In the genomic region with DNA sequence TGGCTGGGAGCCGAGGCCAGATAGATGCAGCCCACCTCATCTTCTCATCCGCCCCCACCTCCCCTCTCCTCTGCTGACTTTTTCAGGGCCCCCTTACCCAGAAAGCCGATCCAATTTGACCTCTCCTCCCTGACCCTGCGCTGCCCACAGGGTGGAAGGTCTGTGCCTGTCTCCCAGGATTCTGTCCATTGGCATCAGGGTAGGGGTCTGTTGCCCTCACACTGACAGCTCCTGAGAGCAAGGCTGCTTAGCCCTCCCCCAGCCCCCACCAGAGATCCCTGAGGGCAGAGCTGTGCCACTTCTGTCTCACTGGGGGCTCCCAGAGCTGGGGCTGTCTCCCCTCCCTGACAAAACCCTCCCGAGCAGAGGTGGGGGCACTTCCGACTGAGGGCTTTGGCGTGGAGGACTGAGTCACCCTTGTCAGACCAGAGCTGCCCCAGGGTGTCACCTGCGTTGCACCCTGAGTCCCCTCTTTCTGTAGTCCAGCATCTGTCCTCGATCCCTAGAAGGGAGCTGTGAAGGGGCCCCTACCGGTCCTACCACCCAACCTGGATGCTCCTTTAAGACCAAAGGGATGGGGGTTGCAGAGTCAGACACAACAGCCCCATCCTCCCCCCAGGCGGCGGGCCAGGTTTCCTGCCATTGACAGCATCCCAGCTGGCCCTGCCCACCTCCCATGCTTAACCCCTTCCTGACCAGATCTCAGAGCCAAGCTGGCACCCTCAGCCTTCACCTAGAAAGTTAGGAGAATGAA, we compare ENCODE assay signal across 10 cellular contexts. TPM values are rescaled to one million over a fixed set of nuclear protein-coding genes. Genes with fewer than 3 reads are reported as not detected.
DNase-seq lines count a peak whose midpoint lies in the region; ATAC-seq and TF ChIP-seq lines count a peak whose summit lies in the region.
"Had no signal": no experiment of that assay in that cellular context is flagged by ENCODE, and none has a peak within 500 bp of the region (broad histone marks: within the 10 kb centered on the region; RNA-seq: fewer than 3 reads in every experiment).

No MANE protein-coding gene starts in this region.

- H3K27me3 Mint-ChIP-seq in neural progenitor cell (ENCODE audit: insufficient read depth, low read depth): peaks cover 16% of the 10 kb centered on the region
- H3K27me3 Mint-ChIP-seq in stimulated activated memory B cell treated with anti-CD40 and anti-IgM and Interleukin-4, amounts not matched to agents 10 μg/mL and 1 μg/mL and 100 μg/mL, for 72 hours: peaks cover 60% of the 10 kb centered on the region
- H3K27me3 Mint-ChIP-seq in immature natural killer cell (ENCODE audit: low read depth in 3 of 3): peaks cover 14 to 18% (median 17%) of the 10 kb centered on the region in 3 donors

- H3K4me3 ChIP-seq in neural progenitor cell: peak overlapping the region; percentile 38

- H2AFZ ChIP-seq in neural progenitor cell (replicated peaks): no peak overlapping the region

- H3K27ac ChIP-seq in neural progenitor cell: no peak overlapping the region

- DNase-seq in COR-L47 (lab: John Stamatoyannopoulos, UW) (peak; percentile 58), NCI-H2171 treated with DMSO at 0.1 percent for 48 hours (lab: John Stamatoyannopoulos, UW) (peak; percentile 16), glomerular visceral epithelial cell (ENCODE audit: extremely low spot score) (peak; percentile 18), neural progenitor cell (ENCODE audit: low spot score) (no peak), immature natural killer cell (no peak), NCI-H524 (lab: John Stamatoyannopoulos, UW) (no peak), hepatic stellate cell (ENCODE audit: low spot score) (no peak)

- no peaks in the 10 kb centered on the region for H3K9me3 ChIP-seq in neural progenitor cell (ENCODE audit: low read depth)

- H3K27ac Mint-ChIP-seq in neural progenitor cell (no peak overlapping the region), immature natural killer cell (no peak overlapping the region)
- H3K27ac Mint-ChIP-seq in stimulated activated memory B cell treated with anti-CD40 and anti-IgM and Interleukin-4, amounts not matched to agents 10 μg/mL and 1 μg/mL and 100 μg/mL, for 72 hours: no peak overlapping the region
- H3K27ac Mint-ChIP-seq: natural killer cell treated with Interleukin-12 subunit alpha and Interleukin-12 subunit beta and Interleukin-15 and Interleukin-18, amount 100 ng/mL, for 72 hours had no signal

- no peak overlapping the region for H3K4me3 Mint-ChIP-seq in neural progenitor cell
- no peak overlapping the region for H3K4me3 Mint-ChIP-seq in stimulated activated memory B cell treated with anti-CD40 and anti-IgM and Interleukin-4, amounts not matched to agents 10 μg/mL and 1 μg/mL and 100 μg/mL, for 72 hours
- no peak overlapping the region for H3K4me3 Mint-ChIP-seq in immature natural killer cell
- H3K4me3 Mint-ChIP-seq: natural killer cell treated with Interleukin-12 subunit alpha and Interleukin-12 subunit beta and Interleukin-15 and Interleukin-18, amount 100 ng/mL, for 72 hours had no signal

- H3K9me3 Mint-ChIP-seq in neural progenitor cell (no peaks in the 10 kb centered on the region), immature natural killer cell (peaks cover 0 to 2% (median 0%) of the 10 kb centered on the region in 6 donors)
- no peaks in the 10 kb centered on the region for H3K9me3 Mint-ChIP-seq in stimulated activated memory B cell treated with anti-CD40 and anti-IgM and Interleukin-4, amounts not matched to agents 10 μg/mL and 1 μg/mL and 100 μg/mL, for 72 hours
- H3K9me3 Mint-ChIP-seq: natural killer cell treated with Interleukin-12 subunit alpha and Interleukin-12 subunit beta and Interleukin-15 and Interleukin-18, amount 100 ng/mL, for 72 hours had no signal

- peak overlapping the region; percentile 87 for H3K4me2 ChIP-seq in neural progenitor cell

- H3K4me1 ChIP-seq in neural progenitor cell: peaks cover 62% of the 10 kb centered on the region

- H3K27me3 ChIP-seq in neural progenitor cell: peaks cover 95% of the 10 kb centered on the region

- no peak for TF ChIP-seq CTCF in neural progenitor cell (IDR thresholded peaks at IDR 0.05)

- no peak overlapping the region for H3K9ac ChIP-seq in neural progenitor cell

- H3K79me2 ChIP-seq in neural progenitor cell (ENCODE audit: low read depth): no peaks in the 10 kb centered on the region

- H3K36me3 Mint-ChIP-seq in neural progenitor cell (no peaks in the 10 kb centered on the region), immature natural killer cell (no peaks in the 10 kb centered on the region)
- H3K36me3 Mint-ChIP-seq in stimulated activated memory B cell treated with anti-CD40 and anti-IgM and Interleukin-4, amounts not matched to agents 10 μg/mL and 1 μg/mL and 100 μg/mL, for 72 hours: no peaks in the 10 kb centered on the region
- H3K36me3 Mint-ChIP-seq: natural killer cell treated with Interleukin-12 subunit alpha and Interleukin-12 subunit beta and Interleukin-15 and Interleukin-18, amount 100 ng/mL, for 72 hours had no signal

- peaks cover 32% of the 10 kb centered on the region for H3F3A ChIP-seq in neural progenitor cell (ENCODE audit: low read depth)

- H4K20me1 ChIP-seq in neural progenitor cell (ENCODE audit: low read depth): peaks cover 17% of the 10 kb centered on the region

- ATAC-seq in stimulated activated memory B cell treated with anti-CD40 and anti-IgM and Interleukin-4, amounts not matched to agents 10 μg/mL and 1 μg/mL and 100 μg/mL, for 72 hours: no peak

- no peaks in the 10 kb centered on the region for H3K36me3 ChIP-seq in neural progenitor cell

- H3K4me1 Mint-ChIP-seq in neural progenitor cell (peaks cover 61% of the 10 kb centered on the region), immature natural killer cell (peaks cover 0 to 2% of the 10 kb centered on the region in 2 donors)
- peaks cover 9% of the 10 kb centered on the region for H3K4me1 Mint-ChIP-seq in stimulated activated memory B cell treated with anti-CD40 and anti-IgM and Interleukin-4, amounts not matched to agents 10 μg/mL and 1 μg/mL and 100 μg/mL, for 72 hours

RNA-seq across cellular contexts. Expression of gene FAM110D, which starts 2.4 kb away (rescaled TPM):
- total RNA-seq in neural progenitor cell (ENCODE audit: low replicate concordance): 0.28 and 0.50 TPM in 2 replicates
- polyA plus RNA-seq in immature natural killer cell: not detected
- total RNA-seq: fibroblast of lung; natural killer cell treated with Interleukin-12 subunit alpha and Interleukin-12 subunit beta and Interleukin-15 and Interleukin-18, amount 100 ng/mL, for 72 hours had no signal
- polyA plus RNA-seq: fibroblast of lung had no signal

RNA-seq across cellular contexts. Expression of gene C1orf232, which starts 12.3 kb away (rescaled TPM):
- total RNA-seq in neural progenitor cell (ENCODE audit: low replicate concordance): not detected in 2 replicates
- not detected for polyA plus RNA-seq in immature natural killer cell
- total RNA-seq: fibroblast of lung; natural killer cell treated with Interleukin-12 subunit alpha and Interleukin-12 subunit beta and Interleukin-15 and Interleukin-18, amount 100 ng/mL, for 72 hours had no signal
- polyA plus RNA-seq: fibroblast of lung had no signal

RNA-seq across cellular contexts. Expression of gene ZNF593, which starts 13.2 kb away (rescaled TPM):
- total RNA-seq in neural progenitor cell (ENCODE audit: low replicate concordance): 3.3 and 13.3 TPM in 2 replicates
- 10 to 100 TPM; 11.3 to 31.4 (median 27.1) TPM for polyA plus RNA-seq in immature natural killer cell

RNA-seq across cellular contexts. Expression of gene ZNF593OS, which starts 15.2 kb away (rescaled TPM):
- 0.67 and 2.1 TPM in 2 replicates for total RNA-seq in neural progenitor cell (ENCODE audit: low replicate concordance)
- polyA plus RNA-seq in immature natural killer cell: under 1 TPM in 1 of 3 donors, not detected in 2; 0.45 TPM
- total RNA-seq: fibroblast of lung; natural killer cell treated with Interleukin-12 subunit alpha and Interleukin-12 subunit beta and Interleukin-15 and Interleukin-18, amount 100 ng/mL, for 72 hours had no signal
- polyA plus RNA-seq: fibroblast of lung had no signal

RNA-seq across cellular contexts. Expression of gene CNKSR1, which starts 20.8 kb away (rescaled TPM):
- 7.8 and 13.0 TPM in 2 replicates for total RNA-seq in neural progenitor cell (ENCODE audit: low replicate concordance)
- polyA plus RNA-seq in immature natural killer cell: not detected
- total RNA-seq: fibroblast of lung had no signal
- polyA plus RNA-seq: fibroblast of lung had no signal

Comparison
In these comparisons a context has a peak if more than half of its experiments do, and no peak if none do; other contexts are left out.
1. DNase-seq: peak in COR-L47 (single experiment), NCI-H2171 treated with DMSO at 0.1 percent for 48 hours (single experiment) and glomerular visceral epithelial cell (single experiment); none in neural progenitor cell (single experiment), immature natural killer cell (0 of 3), NCI-H524 (0 of 2) and hepatic stellate cell (single experiment).